In the genomic region with DNA sequence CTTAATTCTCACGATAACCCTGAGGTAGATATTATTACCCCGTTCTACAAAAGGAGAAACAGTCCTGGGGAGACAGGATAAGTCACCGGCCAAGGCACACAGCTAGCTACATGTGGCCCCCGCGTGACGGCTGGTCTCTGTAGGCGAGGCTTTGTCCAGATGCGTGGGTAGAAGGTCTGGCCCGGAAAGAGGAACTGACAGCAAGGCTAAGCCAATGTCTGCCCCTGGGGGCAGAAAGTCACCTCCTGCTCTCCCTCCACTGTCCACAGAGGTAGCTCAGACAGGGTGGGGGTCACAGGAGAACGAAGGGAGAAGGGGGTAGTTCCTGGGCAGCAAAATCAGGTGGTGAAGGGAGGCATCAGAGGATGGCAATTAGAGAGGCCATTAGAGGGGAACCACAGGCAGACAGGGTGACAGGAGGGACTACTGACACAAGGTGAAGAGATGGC, we compare ENCODE assay signal across 11 cellular contexts. TPM values are rescaled to one million over a fixed set of nuclear protein-coding genes. Genes with fewer than 3 reads are reported as not detected.
A peak's percentile ranks its signal among the peaks of the same experiment; 100 is the strongest.
DNase-seq lines count a peak whose midpoint lies in the region; ATAC-seq and TF ChIP-seq lines count a peak whose summit lies in the region.
"Had no signal": no experiment of that assay in that cellular context is flagged by ENCODE, and none has a peak within 500 bp of the region (broad histone marks: within the 10 kb centered on the region; RNA-seq: fewer than 3 reads in every experiment).

No MANE protein-coding gene starts in this region.

- intact Hi-C loops in CD14-positive monocyte (cut with micrococcal nuclease) = no loop called here

- DNase-seq in CD14-positive monocyte (ENCODE audit: low spot score) (peak; percentile 91), SKM-1 (lab: John Stamatoyannopoulos, UW; ENCODE audit: unreplicated experiment) (peak; percentile 30), WTC11 (ENCODE audit: low spot score) (no peak), NCI-H146 (lab: John Stamatoyannopoulos, UW) (no peak), NCI-H1930 (lab: John Stamatoyannopoulos, UW) (no peak), NCI-H510A treated with DMSO at 0.1 percent for 48 hours (lab: John Stamatoyannopoulos, UW) (no peak)
- DNase-seq: activated CD4-positive, CD25-positive, alpha-beta regulatory T cell treated with anti-CD3 and anti-CD28 coated beads, Interleukin-2, amount 50 U/mL, for 72 hours had no signal

- CTCF ChIA-PET in HEK293 (lab: Yijun Ruan, JAX) (interaction anchor here (0.7 kb wide), 2 partner anchors 41 to 1347 kb away, joined by 3 to 4 read pairs; no protein-coding TSS in a partner anchor), WTC11 (lab: Charles Lee) (interaction anchor here (1.5 kb wide), 1 partner anchor 8 kb away, joined by 6 read pairs; no protein-coding TSS in a partner anchor)

- H3K4me3 ChIP-seq in HEK293 (ENCODE audit: low read depth, low read length) = no peak overlapping the region
- H3K4me3 ChIP-seq in liver (ENCODE audit: low read depth in 1 of 3, low read length in 3 of 3) = peak overlapping the region; percentile 39 to 66 (median 50)
- H3K4me3 ChIP-seq: suprapubic skin had no signal

- H3K27me3 ChIP-seq in liver (ENCODE audit: control insufficient read depth in 4 of 4, insufficient read depth in 4 of 4, low read length in 3 of 4) = no peaks in the 10 kb centered on the region
- H3K27me3 ChIP-seq: neutrophil, suprapubic skin had no signal

- H3K27me3 Mint-ChIP-seq in CD14-positive monocyte (ENCODE audit: low read depth in 3 of 3) (peaks cover 3 to 4% (median 3%) of the 10 kb centered on the region in 3 donors), WTC11 (ENCODE audit: low read depth) (no peaks in the 10 kb centered on the region; the same call in none of the 2 replicates)

- H3K4me1 Mint-ChIP-seq in CD14-positive monocyte (peaks cover 20% of the 10 kb centered on the region), WTC11 (no peaks in the 10 kb centered on the region)

- TF ChIP-seq CTCF in CD14-positive monocyte (IDR thresholded peaks at IDR 0.05) = peak; percentile 13
- TF ChIP-seq CTCF in HEK293 (tag by site-specific recombination; IDR thresholded peaks at IDR 0.05) = no peak
- TF ChIP-seq CTCF in liver (IDR thresholded peaks at IDR 0.05; ENCODE audit: low read depth, low read length, missing input control) = peak; percentile 1
- TF ChIP-seq CTCF in WTC11 (IDR thresholded peaks at IDR 0.05) = no peak

- H3K4me1 ChIP-seq in HEK293 (ENCODE audit: control insufficient read depth, insufficient read depth, low read length) = no peaks in the 10 kb centered on the region
- peaks cover 0 to 46% (median 21%) of the 10 kb centered on the region in 4 donors for H3K4me1 ChIP-seq in liver (ENCODE audit: control insufficient read depth in 4 of 4, insufficient read depth in 4 of 4, low read length in 3 of 4)
- H3K4me1 ChIP-seq: suprapubic skin had no signal

- POLR2A ChIA-PET in HEK293 (lab: Yijun Ruan, JAX) (no interaction called here), WTC11 (lab: Charles Lee) (no interaction called here)

- ATAC-seq in WTC11 = no peak

- no peaks in the 10 kb centered on the region for H3K9me3 Mint-ChIP-seq in CD14-positive monocyte
- no peaks in the 10 kb centered on the region for H3K9me3 Mint-ChIP-seq in WTC11

- peak overlapping the region in 1 of 2 donors; percentile 57 for H3K4me3 Mint-ChIP-seq in CD14-positive monocyte
- no peak overlapping the region for H3K4me3 Mint-ChIP-seq in WTC11

- WGBS in liver = 22% methylated on average over 10 of the region's 10 CpGs

- H3K27ac ChIP-seq in HEK293 (ENCODE audit: extremely low read depth, low read depth, low read length) (no peak overlapping the region), liver (ENCODE audit: low read depth in 1 of 2, low read length in 2 of 2) (peak overlapping the region; percentile 82 to 93)
- H3K27ac ChIP-seq: neutrophil, suprapubic skin had no signal

- H3K36me3 ChIP-seq in HEK293 (ENCODE audit: control insufficient read depth in 2 of 2, insufficient read depth in 1 of 2, low read length in 2 of 2) (no peaks in the 10 kb centered on the region), liver (ENCODE audit: control insufficient read depth in 4 of 4, insufficient read depth in 3 of 4, low read depth in 1 of 4, low read length in 3 of 4) (no peaks in the 10 kb centered on the region)
- H3K36me3 ChIP-seq: neutrophil, suprapubic skin had no signal

- H3K9me3 ChIP-seq in HEK293 (ENCODE audit: control insufficient read depth, insufficient read depth, low read depth, low read length) = no peaks in the 10 kb centered on the region
- no peaks in the 10 kb centered on the region for H3K9me3 ChIP-seq in liver (ENCODE audit: control insufficient read depth in 4 of 4, low read length in 3 of 4)
- H3K9me3 ChIP-seq: neutrophil, suprapubic skin had no signal

- peak overlapping the region; percentile 75 to 94 for H3K9ac ChIP-seq in liver (ENCODE audit: low read depth in 1 of 2, low read length in 2 of 2)

- H3K27ac Mint-ChIP-seq in CD14-positive monocyte = peak overlapping the region in 6 of 7 donors; percentile 58 to 91 (median 81)
- no peak overlapping the region; the same call in 1 of the 2 replicates for H3K27ac Mint-ChIP-seq in WTC11

- peak in 1 of 2 donors; percentile 61 for TF ChIP-seq RAD21 in liver (IDR thresholded peaks at IDR 0.05)

- peaks cover 3 to 7% of the 10 kb centered on the region in 2 donors for H3K36me3 Mint-ChIP-seq in CD14-positive monocyte
- no peaks in the 10 kb centered on the region for H3K36me3 Mint-ChIP-seq in WTC11

TF ChIP-seq in HEK293, 187 proteins besides CTCF, POLR2A, EP300 and RAD21 (continues in another document):
- TF ChIP-seq EGR2 (tag by site-specific recombination; IDR thresholded peaks at IDR 0.05; ENCODE audit: low read depth) = peak; percentile 53

TF ChIP-seq in liver, 16 proteins besides CTCF, POLR2A, EP300 and RAD21 (continues in another document):
- TF ChIP-seq, protein P1, sequence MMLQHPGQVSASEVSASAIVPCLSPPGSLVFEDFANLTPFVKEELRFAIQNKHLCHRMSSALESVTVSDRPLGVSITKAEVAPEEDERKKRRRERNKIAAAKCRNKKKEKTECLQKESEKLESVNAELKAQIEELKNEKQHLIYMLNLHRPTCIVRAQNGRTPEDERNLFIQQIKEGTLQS (IDR thresholded peaks at IDR 0.05) = no peak
- TF ChIP-seq TAF1 (conservative IDR thresholded peaks at IDR 0.05) (peak; percentile 74), NR2F2 (IDR thresholded peaks at IDR 0.05) (no peak)

TF ChIP-seq in WTC11, 78 proteins besides CTCF, POLR2A, EP300 and RAD21 (continues in another document):
- TF ChIP-seq, protein P2, sequence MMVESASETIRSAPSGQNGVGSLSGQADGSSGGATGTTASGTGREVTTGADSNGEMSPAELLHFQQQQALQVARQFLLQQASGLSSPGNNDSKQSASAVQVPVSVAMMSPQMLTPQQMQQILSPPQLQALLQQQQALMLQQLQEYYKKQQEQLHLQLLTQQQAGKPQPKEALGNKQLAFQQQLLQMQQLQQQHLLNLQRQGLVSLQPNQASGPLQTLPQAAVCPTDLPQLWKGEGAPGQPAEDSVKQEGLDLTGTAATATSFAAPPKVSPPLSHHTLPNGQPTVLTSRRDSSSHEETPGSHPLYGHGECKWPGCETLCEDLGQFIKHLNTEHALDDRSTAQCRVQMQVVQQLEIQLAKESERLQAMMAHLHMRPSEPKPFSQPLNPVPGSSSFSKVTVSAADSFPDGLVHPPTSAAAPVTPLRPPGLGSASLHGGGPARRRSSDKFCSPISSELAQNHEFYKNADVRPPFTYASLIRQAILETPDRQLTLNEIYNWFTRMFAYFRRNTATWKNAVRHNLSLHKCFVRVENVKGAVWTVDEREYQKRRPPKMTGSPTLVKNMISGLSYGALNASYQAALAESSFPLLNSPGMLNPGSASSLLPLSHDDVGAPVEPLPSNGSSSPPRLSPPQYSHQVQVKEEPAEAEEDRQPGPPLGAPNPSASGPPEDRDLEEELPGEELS (CRISPR knock-in tag; IDR thresholded peaks at IDR 0.05) = no peak
- TF ChIP-seq SOX15 (CRISPR knock-in tag; IDR thresholded peaks at IDR 0.05) = no peak

RNA-seq across cellular contexts. Expression of a gene that starts 1.8 kb away (rescaled TPM):
- polyA plus RNA-seq in CD14-positive monocyte (not detected), liver (100 to 1,000 TPM; 418 to 420 TPM)
- total RNA-seq in liver (100 to 1,000 TPM in 1 of 2 donors, 1 to 10 TPM in 1; 1.0 to 131 TPM), WTC11 (2021) (not detected in 3 replicates)
- total RNA-seq: suprapubic skin had no signal

RNA-seq across cellular contexts. Expression of a gene that starts 2.0 kb away (rescaled TPM):
- polyA plus RNA-seq in CD14-positive monocyte (not detected), liver (1,000 to 10,000 TPM; 2,878 to 3,399 TPM)
- total RNA-seq in liver (1,000 to 10,000 TPM in 1 of 2 donors, 100 to 1,000 TPM in 1; 660 to 1,200 TPM), WTC11 (2021) (0.66 to 0.81 TPM in 2 of 3 replicates, not detected in the other)

RNA-seq across cellular contexts. Expression of a gene that starts 11.4 kb away (rescaled TPM):
- polyA plus RNA-seq in CD14-positive monocyte = 10 to 100 TPM; 14.7 to 20.0 TPM
- 10 to 100 TPM; 46.2 to 56.7 TPM for total RNA-seq in liver
- polyA plus RNA-seq in liver = 10 to 100 TPM; 35.8 to 94.5 TPM
- total RNA-seq in WTC11 (2021) = 75.9 to 85.6 TPM (median 76.4 TPM) in 3 replicates

RNA-seq across cellular contexts. Expression of a gene that starts 29.4 kb away (rescaled TPM):
- polyA plus RNA-seq in CD14-positive monocyte (not detected), liver (over 10,000 TPM in 1 of 2 donors, 1,000 to 10,000 TPM in 1; 3,937 to 10,095 TPM)
- total RNA-seq in liver (1,000 to 10,000 TPM in 1 of 2 donors, 100 to 1,000 TPM in 1; 612 to 1,996 TPM), WTC11 (2021) (76.2 to 101 TPM (median 86.5 TPM) in 3 replicates)

RNA-seq across cellular contexts. Expression of a gene that starts 38.2 kb away (rescaled TPM):
- under 1 TPM in 1 of 2 donors, not detected in 1; 0.30 TPM for polyA plus RNA-seq in CD14-positive monocyte
- total RNA-seq in liver = 1,000 to 10,000 TPM; 1,884 to 3,491 TPM
- polyA plus RNA-seq in liver = 1,000 to 10,000 TPM; 3,935 to 5,263 TPM
- total RNA-seq in WTC11 (2021) = 815 to 837 TPM (median 824 TPM) in 3 replicates

Comparison
In these comparisons a context has a peak if more than half of its experiments do, and no peak if none do; other contexts are left out.
1. DNase-seq: peak in CD14-positive monocyte (single experiment) and SKM-1 (single experiment); none in WTC11 (single experiment), NCI-H146 (single experiment), NCI-H1930 (0 of 2) and NCI-H510A treated with DMSO at 0.1 percent for 48 hours (single experiment).
2. CTCF ChIP-seq: peak in CD14-positive monocyte (single experiment) and liver (single experiment); none in HEK293 (single experiment) and WTC11 (single experiment).
3. RNA of a gene that starts 2.0 kb away (total RNA-seq): 660 to 1,200 TPM in liver; 0.66 to 0.81 TPM in WTC11; every median in the first group is over 100 times any median in the second.